8 cellular contexts compared by ENCODE assay signal in genomic region chr6:63571382-63571882, GRCh38. TPM values are rescaled to one million over a fixed set of nuclear protein-coding genes. Genes with fewer than 3 reads are reported as not detected.
DNase-seq lines count a peak whose midpoint lies in the region; ATAC-seq lines count a peak whose summit lies in the region.

No MANE protein-coding gene starts in this region.

- peak overlapping the region; percentile 89 to 99 (median 96) for H3K27ac Mint-ChIP-seq in CD4-positive, CD25-positive, alpha-beta regulatory T cell
- H3K27ac Mint-ChIP-seq in naive B cell: peak overlapping the region; percentile 95 to 98 (median 98)

- peak overlapping the region; percentile 93 to 99 (median 94) for H3K4me3 Mint-ChIP-seq in CD4-positive, CD25-positive, alpha-beta regulatory T cell
- peak overlapping the region; percentile 87 to 98 (median 93) for H3K4me3 Mint-ChIP-seq in naive B cell

- peaks cover 28% of the 10 kb centered on the region for H3K4me1 ChIP-seq in CD4-positive, CD25-positive, alpha-beta regulatory T cell (ENCODE audit: control insufficient read depth, insufficient read depth, low read length, poor library complexity, severe bottlenecking)

- H3K9me3 Mint-ChIP-seq in CD4-positive, CD25-positive, alpha-beta regulatory T cell: no peaks in the 10 kb centered on the region
- no peaks in the 10 kb centered on the region for H3K9me3 Mint-ChIP-seq in naive B cell

- peaks cover 2% of the 10 kb centered on the region for H3K36me3 Mint-ChIP-seq in CD4-positive, CD25-positive, alpha-beta regulatory T cell
- H3K36me3 Mint-ChIP-seq in naive B cell: peaks cover 0 to 2% of the 10 kb centered on the region in 2 donors

- H3K36me3 ChIP-seq in CD4-positive, CD25-positive, alpha-beta regulatory T cell (ENCODE audit: control insufficient read depth, insufficient read depth, low read length): peaks cover 3% of the 10 kb centered on the region

- H3K9me3 ChIP-seq in CD4-positive, CD25-positive, alpha-beta regulatory T cell (ENCODE audit: control insufficient read depth in 2 of 2, low read length in 2 of 2): no peaks in the 10 kb centered on the region

- peaks cover 6 to 35% (median 27%) of the 10 kb centered on the region in 4 donors for H3K4me1 Mint-ChIP-seq in CD4-positive, CD25-positive, alpha-beta regulatory T cell
- H3K4me1 Mint-ChIP-seq in naive B cell: peaks cover 19 to 25% (median 19%) of the 10 kb centered on the region in 3 donors

- peak overlapping the region; percentile 99 for H3K27ac ChIP-seq in CD4-positive, CD25-positive, alpha-beta regulatory T cell (ENCODE audit: insufficient read depth, low read length, poor library complexity, severe bottlenecking)

- DNase-seq in CD4-positive, CD25-positive, alpha-beta regulatory T cell: no peak
- DNase-seq in NCI-H146 (lab: John Stamatoyannopoulos, UW) (peak; percentile 54), naive B cell (no peak), HPDE6-E6E7 (ENCODE audit: extremely low spot score) (no peak)
- peak; percentile 43 for DNase-seq in central memory CD4-positive, alpha-beta T cell

- no peaks in the 10 kb centered on the region for H3K27me3 ChIP-seq in CD4-positive, CD25-positive, alpha-beta regulatory T cell (ENCODE audit: control insufficient read depth, insufficient read depth, low read length)

- peaks cover 25% of the 10 kb centered on the region for H3K27me3 Mint-ChIP-seq in CD4-positive, CD25-positive, alpha-beta regulatory T cell
- peaks cover 0 to 10% (median 4%) of the 10 kb centered on the region in 3 donors for H3K27me3 Mint-ChIP-seq in naive B cell

- no peak for ATAC-seq in CD4-positive, CD25-positive, alpha-beta regulatory T cell (ENCODE audit: low read depth in 2 of 2)
- ATAC-seq in naive B cell (ENCODE audit: low read depth in 2 of 2) (no peak), HG03432 (IDR thresholded peaks at IDR 0.05; ENCODE audit: unreplicated experiment) (no peak), HG03439 (IDR thresholded peaks at IDR 0.05; ENCODE audit: unreplicated experiment) (no peak), GM21526 (IDR thresholded peaks at IDR 0.05; ENCODE audit: low FRiP score, unreplicated experiment) (no peak)

- peak overlapping the region; percentile 93 for H3K4me3 ChIP-seq in CD4-positive, CD25-positive, alpha-beta regulatory T cell (ENCODE audit: low read depth, low read length)

RNA-seq across cellular contexts. Expression of gene PTP4A1, which starts 0.8 kb away (rescaled TPM):
- total RNA-seq in CD4-positive, CD25-positive, alpha-beta regulatory T cell: 126 TPM
- 10 to 100 TPM; 54.1 to 72.7 (median 60.8) TPM for polyA plus RNA-seq in CD4-positive, CD25-positive, alpha-beta regulatory T cell
- polyA plus RNA-seq in naive B cell (ENCODE audit: low read depth in 6 of 6): 100 to 1,000 TPM in 1 of 6 donors, 10 to 100 TPM in 5; 71.2 to 161 (median 82.4) TPM

Comparison
In these comparisons a context has a peak if more than half of its experiments do, and no peak if none do; other contexts are left out.
1. DNase-seq: peak in NCI-H146 (single experiment) and central memory CD4-positive, alpha-beta T cell (single experiment); none in CD4-positive, CD25-positive, alpha-beta regulatory T cell (0 of 3), naive B cell (single experiment) and HPDE6-E6E7 (single experiment).